ENCODE assay signal across 1 cellular context in the genomic region with DNA sequence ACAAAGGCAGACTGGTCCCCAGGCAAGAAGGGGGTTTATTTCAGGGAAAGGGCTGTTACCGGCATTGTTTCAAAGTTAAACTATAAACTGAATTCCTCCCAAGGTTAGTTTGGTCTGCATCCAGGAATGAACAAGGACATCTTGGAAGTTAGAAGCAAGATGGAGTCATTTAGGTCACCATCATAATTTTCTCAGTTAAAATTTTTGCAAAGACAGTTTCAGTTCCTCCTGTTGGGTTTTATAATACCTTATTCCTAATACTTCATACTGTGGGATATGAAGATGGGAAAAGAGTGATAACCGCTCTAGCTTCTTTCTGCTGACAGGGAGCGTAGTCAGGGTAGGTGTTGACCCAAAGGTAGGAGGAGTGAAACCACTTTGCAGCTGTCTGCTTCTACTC.
A peak's percentile ranks its signal among the peaks of the same experiment; 100 is the strongest.
TF ChIP-seq lines count a peak whose summit lies in the region.

No MANE protein-coding gene starts in this region.

TF ChIP-seq in H1, 55 proteins besides CTCF, POLR2A, EP300 and RAD21:
- TF ChIP-seq TEAD4 (IDR thresholded peaks at IDR 0.05; ENCODE audit: low read depth, low read length) (no peak), POU5F1 (IDR thresholded peaks at IDR 0.05; ENCODE audit: low read depth, low read length) (0 out of 2 replicates have a peak, but pooled peaks have one; percentile 47), CEBPB (IDR thresholded peaks at IDR 0.05; ENCODE audit: low read depth, low read length) (no peak), GABPA (IDR thresholded peaks at IDR 0.05; ENCODE audit: borderline replicate concordance, insufficient read depth, low read length) (no peak), KDM5A (IDR thresholded peaks at IDR 0.05; ENCODE audit: low read length) (no peak)
